Comparison of ENCODE assay signal across 16 cellular contexts in the genomic region with DNA sequence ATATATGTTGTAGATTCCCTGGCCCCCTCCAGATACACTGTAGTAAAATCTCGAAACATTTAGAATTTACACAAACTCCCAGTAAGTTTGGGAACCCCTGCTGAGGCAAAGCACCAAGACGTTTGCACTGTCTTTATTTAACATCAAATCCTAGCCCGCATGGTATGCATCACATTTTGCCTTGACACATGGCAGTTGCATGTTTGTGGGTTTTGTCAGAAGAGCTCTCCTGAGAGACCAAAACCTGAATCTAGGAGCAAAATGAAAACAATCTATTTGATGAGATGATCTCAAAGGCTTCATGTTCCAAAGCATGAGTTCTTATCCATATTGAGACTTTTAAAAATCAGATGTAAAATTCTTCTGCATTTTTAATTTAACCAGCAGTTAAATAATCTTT.
"Had no signal": no experiment of that assay in that cellular context is flagged by ENCODE, and none has a peak within 500 bp of the region (broad histone marks: within the 10 kb centered on the region; RNA-seq: fewer than 3 reads in every experiment).

No MANE protein-coding gene starts in this region.

- DNase-seq: activated CD4-positive, alpha-beta T cell treated with anti-CD3 and anti-CD28 coated beads, Interleukin-2, amount 50 U/mL, for 1 hour; activated CD8-positive, alpha-beta memory T cell treated with anti-CD3 and anti-CD28 coated beads for 24 hours; activated naive CD8-positive, alpha-beta T cell treated with anti-CD3 and anti-CD28 coated beads, Interleukin-2, amount 10 ng/mL, durations not matched to agents 7 days and 5 days; aorta; dorsolateral prefrontal cortex; islet precursor cell; pancreas; sigmoid colon; stimulated activated CD4-positive, alpha-beta T cell treated with anti-CD3 and anti-CD28 coated beads, Interleukin-12 subunit alpha, Interleukin-12 subunit beta, amount 100 ng/mL, for 4 hours; stimulated activated CD4-positive, alpha-beta T cell treated with anti-CD3 and anti-CD28 coated beads, Interleukin-2, amount 100 ng/mL, for 24 hours; stomach; upper lobe of right lung had no signal

- H3K36me3 ChIP-seq: pancreas, sigmoid colon, stomach, thoracic aorta, upper lobe of right lung had no signal

- H3K27me3 Mint-ChIP-seq: activated naive CD8-positive, alpha-beta T cell treated with anti-CD3 and anti-CD28 coated beads, Interleukin-2, amount 10 ng/mL, durations not matched to agents 7 days and 5 days had no signal

- H3K36me3 Mint-ChIP-seq: activated naive CD8-positive, alpha-beta T cell treated with anti-CD3 and anti-CD28 coated beads, Interleukin-2, amount 10 ng/mL, durations not matched to agents 7 days and 5 days had no signal

- FAIRE-seq: endometrium, pancreas had no signal

- H3K4me3 Mint-ChIP-seq: activated naive CD8-positive, alpha-beta T cell treated with anti-CD3 and anti-CD28 coated beads, Interleukin-2, amount 10 ng/mL, durations not matched to agents 7 days and 5 days; activated T-helper 1 cell treated with anti-CD3 and anti-CD28 coated beads, Interleukin-12 subunit alpha, Interleukin-12 subunit beta, Interleukin-2, Interleukin-4 antibody, amounts not matched to agents 30 ng/mL and 10 ng/mL and 1 ng/mL, durations not matched to agents 14 hours and 24 hours and 36 hours had no signal

- H3K27ac Mint-ChIP-seq: activated naive CD8-positive, alpha-beta T cell treated with anti-CD3 and anti-CD28 coated beads, Interleukin-2, amount 10 ng/mL, durations not matched to agents 7 days and 5 days; activated T-helper 1 cell treated with anti-CD3 and anti-CD28 coated beads, Interleukin-12 subunit alpha, Interleukin-12 subunit beta, Interleukin-2, Interleukin-4 antibody, amounts not matched to agents 30 ng/mL and 10 ng/mL and 1 ng/mL, durations not matched to agents 14 hours and 24 hours and 36 hours had no signal

- H3K27ac ChIP-seq: pancreas, thoracic aorta, upper lobe of right lung had no signal

- H3K4me3 ChIP-seq: dorsolateral prefrontal cortex, lung, pancreas, sigmoid colon, stomach, thoracic aorta, upper lobe of right lung had no signal

- H3K9me3 ChIP-seq: pancreas, sigmoid colon, stomach, thoracic aorta, upper lobe of right lung had no signal

- H3K4me1 ChIP-seq: upper lobe of right lung had no signal

- ATAC-seq: pancreas, upper lobe of right lung had no signal

- H3K9me3 Mint-ChIP-seq: activated naive CD8-positive, alpha-beta T cell treated with anti-CD3 and anti-CD28 coated beads, Interleukin-2, amount 10 ng/mL, durations not matched to agents 7 days and 5 days; activated T-helper 1 cell treated with anti-CD3 and anti-CD28 coated beads, Interleukin-12 subunit alpha, Interleukin-12 subunit beta, Interleukin-2, Interleukin-4 antibody, amounts not matched to agents 30 ng/mL and 10 ng/mL and 1 ng/mL, durations not matched to agents 14 hours and 24 hours and 36 hours had no signal

- H3K27me3 ChIP-seq: dorsolateral prefrontal cortex, pancreas, sigmoid colon, stomach, upper lobe of right lung had no signal
